In genomic region chr13:50410921-50411712, GRCh38 we compare ENCODE assay signal across 10 cellular contexts.
DNase-seq lines count a peak whose midpoint lies in the region; ATAC-seq, FAIRE-seq and TF ChIP-seq lines count a peak whose summit lies in the region.
"Had no signal": no experiment of that assay in that cellular context is flagged by ENCODE, and none has a peak within 500 bp of the region (broad histone marks: within the 10 kb centered on the region; RNA-seq: fewer than 3 reads in every experiment).

No MANE protein-coding gene starts in this region.

- FAIRE-seq in astrocyte (lab: Jason Lieb, UNC): peak; percentile 95

- H3K27ac Mint-ChIP-seq in astrocyte (ENCODE audit: unreplicated experiment): peak overlapping the region; percentile 75

- H3K36me3 ChIP-seq in ACC112 (ENCODE audit: insufficient read depth, low read length): no peaks in the 10 kb centered on the region
- H3K36me3 ChIP-seq in astrocyte (ENCODE audit: insufficient read depth, low read length): no peaks in the 10 kb centered on the region
- no peaks in the 10 kb centered on the region for H3K36me3 ChIP-seq in kidney epithelial cell (ENCODE audit: control insufficient read depth, insufficient read depth, low read length)
- H3K36me3 ChIP-seq: tibial artery had no signal

- peak overlapping the region; percentile 55 for H3K4me2 ChIP-seq in astrocyte (ENCODE audit: low read length)

- H3K36me3 Mint-ChIP-seq in astrocyte (ENCODE audit: low read depth, unreplicated experiment): peaks cover 3% of the 10 kb centered on the region

- no peak overlapping the region for H3K9ac ChIP-seq in astrocyte (ENCODE audit: low read length)

- no peak for TF ChIP-seq CTCF in astrocyte (IDR thresholded peaks at IDR 0.05; ENCODE audit: insufficient read depth, low read depth, low read length)
- no peak for TF ChIP-seq CTCF in kidney epithelial cell (IDR thresholded peaks at IDR 0.05; ENCODE audit: insufficient read depth, low read length, poor library complexity, severe bottlenecking)

- no peak overlapping the region for H3K4me3 Mint-ChIP-seq in astrocyte (ENCODE audit: unreplicated experiment)

- peak overlapping the region; percentile 25 for H3K27ac ChIP-seq in ACC112 (ENCODE audit: low read depth, low read length)
- H3K27ac ChIP-seq in astrocyte (ENCODE audit: low read depth, low read length): peak overlapping the region; percentile 33

- H3K4me3 ChIP-seq in ACC112 (ENCODE audit: low read depth, low read length) (no peak overlapping the region), astrocyte (ENCODE audit: insufficient read depth, low read depth, low read length) (no peak overlapping the region), kidney epithelial cell (ENCODE audit: low read depth, low read length) (no peak overlapping the region)
- H3K4me3 ChIP-seq: tibial artery had no signal

- peaks cover 30% of the 10 kb centered on the region for H3K4me1 Mint-ChIP-seq in astrocyte (ENCODE audit: low read depth, unreplicated experiment)

- ATAC-seq in HG03354 (IDR thresholded peaks at IDR 0.05; ENCODE audit: poor library complexity, severe bottlenecking, unreplicated experiment): no peak
- no peak for ATAC-seq in sciatic nerve

- H3K4me1 ChIP-seq in ACC112 (ENCODE audit: control insufficient read depth, insufficient read depth, low read length, unreplicated experiment) (peaks cover 22% of the 10 kb centered on the region), astrocyte (ENCODE audit: insufficient read depth, low read length) (peaks cover 26% of the 10 kb centered on the region)

- H3K27me3 ChIP-seq in ACC112 (ENCODE audit: insufficient read depth, low read length) (no peaks in the 10 kb centered on the region), astrocyte (ENCODE audit: insufficient read depth, low read length) (no peaks in the 10 kb centered on the region), kidney epithelial cell (ENCODE audit: control insufficient read depth, insufficient read depth, low read length) (no peaks in the 10 kb centered on the region)
- H3K27me3 ChIP-seq: tibial artery had no signal

- peak; percentile 66 for DNase-seq in HS-27A (ENCODE audit: low read depth)
- peak; percentile 90 for DNase-seq in astrocyte (ENCODE audit: low read depth)
- peak; percentile 56 for DNase-seq in kidney epithelial cell (ENCODE audit: low read depth)
- no peak for DNase-seq in activated CD4-positive, CD25-positive, alpha-beta regulatory T cell (lab: John Stamatoyannopoulos, UW)
- DNase-seq in sciatic nerve (ENCODE audit: low spot score): no peak
- DNase-seq in SK-N-DZ (ENCODE audit: low spot score): no peak
- DNase-seq: NCI-H1436 treated with DMSO at 0.1 percent for 48 hours had no signal

- no peaks in the 10 kb centered on the region for H4K20me1 ChIP-seq in astrocyte (ENCODE audit: insufficient read depth, low read length)

- H2AFZ ChIP-seq in ACC112 (ENCODE audit: low read length, unreplicated experiment) (no peak overlapping the region), astrocyte (ENCODE audit: low read depth, low read length) (peak overlapping the region; percentile 27)

- H3K79me2 ChIP-seq in ACC112 (ENCODE audit: control insufficient read depth, insufficient read depth, low read length, unreplicated experiment) (no peaks in the 10 kb centered on the region), astrocyte (ENCODE audit: insufficient read depth, low read length) (no peaks in the 10 kb centered on the region)

- intact Hi-C loops in sciatic nerve (cut with DNase I): no loop called here

- H3K27me3 Mint-ChIP-seq in astrocyte (ENCODE audit: low read depth, unreplicated experiment): no peaks in the 10 kb centered on the region

- H3K9me3 ChIP-seq in astrocyte (ENCODE audit: insufficient read depth, low read depth, low read length): no peaks in the 10 kb centered on the region
- H3K9me3 ChIP-seq: tibial artery had no signal

- H3K9me3 Mint-ChIP-seq in astrocyte (ENCODE audit: unreplicated experiment): peaks cover 6% of the 10 kb centered on the region

Comparison
In these comparisons a context has a peak if more than half of its experiments do, and no peak if none do; other contexts are left out.
1. DNase-seq: peak in HS-27A (single experiment), astrocyte (single experiment) and kidney epithelial cell (single experiment); none in activated CD4-positive, CD25-positive, alpha-beta regulatory T cell (0 of 4), sciatic nerve (single experiment) and SK-N-DZ (single experiment).